In the genomic region with DNA sequence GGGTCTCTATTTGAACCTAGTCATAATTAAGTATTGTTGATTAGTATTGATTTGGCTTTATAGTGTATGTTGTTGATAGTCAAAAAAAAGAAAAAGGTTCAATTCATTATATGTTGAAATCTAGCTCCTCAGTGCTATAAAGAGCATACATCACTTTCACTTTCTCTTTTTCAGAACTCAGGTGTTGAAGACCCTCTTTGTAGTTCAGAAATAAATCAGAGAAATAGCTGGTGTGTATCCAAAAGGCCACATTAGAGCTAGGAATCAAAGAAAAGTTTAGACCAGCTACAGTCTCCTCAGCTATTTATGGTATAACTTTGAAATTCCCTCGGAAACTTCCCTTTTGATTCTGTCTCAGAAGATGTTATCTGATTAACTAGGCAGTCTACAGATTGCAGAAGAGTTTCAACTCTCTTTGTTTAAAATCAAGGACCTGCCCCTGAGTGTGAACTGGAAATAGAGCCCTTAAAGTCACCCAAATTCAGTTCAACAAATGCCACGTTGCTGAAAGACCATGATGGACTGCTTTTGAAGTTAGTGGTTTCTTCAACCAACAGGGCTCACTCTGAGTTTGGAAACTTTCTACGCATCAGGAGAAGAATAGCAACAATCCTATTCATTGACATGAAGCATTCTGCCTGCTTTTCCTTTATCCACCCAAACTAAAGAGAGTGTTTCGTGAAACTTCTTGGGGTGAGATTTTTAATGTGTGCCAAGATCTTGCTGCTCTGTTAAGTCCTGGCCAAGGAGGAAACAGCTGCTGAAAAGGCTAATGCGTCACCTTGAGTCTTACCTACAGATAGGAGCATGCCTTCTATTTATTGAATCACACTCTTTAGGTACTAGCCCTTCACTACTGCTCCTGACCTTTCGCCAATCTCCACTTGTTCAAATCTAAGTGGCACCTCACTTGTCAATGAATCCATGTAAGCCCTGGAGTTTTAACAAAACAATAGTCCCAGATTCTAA, we compare ENCODE assay signal across 11 cellular contexts.
DNase-seq lines count a peak whose midpoint lies in the region; ATAC-seq, FAIRE-seq and TF ChIP-seq lines count a peak whose summit lies in the region.
"Had no signal": no experiment of that assay in that cellular context is flagged by ENCODE, and none has a peak within 500 bp of the region (broad histone marks: within the 10 kb centered on the region; RNA-seq: fewer than 3 reads in every experiment).

No MANE protein-coding gene starts in this region.

- no peak for TF ChIP-seq RAD21 in A549 (conservative IDR thresholded peaks at IDR 0.05 in 1 of 2, IDR thresholded peaks at IDR 0.05 in 1 of 2)

- no peaks in the 10 kb centered on the region for H3F3A ChIP-seq in PC-3 (ENCODE audit: low read length, unreplicated experiment)

- H3K27ac ChIP-seq in A549, result no peak overlapping the region
- no peak overlapping the region for H3K27ac ChIP-seq in PC-3 (ENCODE audit: low read length)
- H3K27ac ChIP-seq: adrenal gland had no signal

- no peaks in the 10 kb centered on the region for H3K9me2 ChIP-seq in PC-3 (replicated peaks; ENCODE audit: low read length)

- no peak for TF ChIP-seq EP300 in A549 (IDR thresholded peaks at IDR 0.05)

- H3K9me3 ChIP-seq in A549 (no peaks in the 10 kb centered on the region), PC-3 (ENCODE audit: low read length) (no peaks in the 10 kb centered on the region)
- H3K9me3 ChIP-seq: adrenal gland had no signal

- CTCF ChIA-PET in A549 (lab: Yijun Ruan, JAX) (no interaction called here), PC-3 (lab: Charles Lee) (no interaction called here)

- no peak overlapping the region for H3K4me3 ChIP-seq in A549
- H3K4me3 ChIP-seq in PC-3 (ENCODE audit: low read length), result peak overlapping the region; percentile 29; the same call in 1 of the 2 replicates
- peak overlapping the region; percentile 32 for H3K4me3 ChIP-seq in fibroblast of villous mesenchyme (ENCODE audit: low read depth, low read length)
- H3K4me3 ChIP-seq: adrenal gland had no signal

- ATAC-seq in A549 (no peak), PC-3 (peak; percentile 13; the same call in 1 of the 2 replicates), GM21515 (IDR thresholded peaks at IDR 0.05; ENCODE audit: unreplicated experiment) (no peak)

- no peaks in the 10 kb centered on the region for H4K20me1 ChIP-seq in PC-3 (ENCODE audit: low read length)

- no TSS peak for BruUV-seq in PC-3 (replicated peaks; lab: Mats Ljungman, UMichigan)

- POLR2A ChIA-PET in A549 (lab: Yijun Ruan, JAX), result no interaction called here
- POLR2A ChIA-PET in PC-3 (lab: Charles Lee; ENCODE audit: unreplicated experiment), result no interaction called here

- H3K36me3 ChIP-seq in PC-3 (ENCODE audit: low read depth, low read length), result no peaks in the 10 kb centered on the region
- H3K36me3 ChIP-seq: adrenal gland had no signal

- 85% methylated on average over 6 of the region's 6 CpGs for WGBS in A549 (ENCODE audit: missing lambda C conversion rate)

- no peaks in the 10 kb centered on the region for H3K27me3 ChIP-seq in PC-3 (ENCODE audit: low read length)
- H3K27me3 ChIP-seq: adrenal gland had no signal

- H3K4me2 ChIP-seq in A549 (peak overlapping the region; percentile 29; the same call in 1 of the 3 replicates), PC-3 (ENCODE audit: low read length) (peak overlapping the region; percentile 61)

- H2AFZ ChIP-seq in PC-3 (ENCODE audit: low read length), result peak overlapping the region; percentile 66

- H3K4me1 ChIP-seq in A549 (no peaks in the 10 kb centered on the region), PC-3 (ENCODE audit: insufficient read depth, low read length) (no peaks in the 10 kb centered on the region)
- H3K4me1 ChIP-seq: adrenal gland had no signal

- intact Hi-C loops in PC-3 (cut with micrococcal nuclease), result no loop called here

- H3K79me2 ChIP-seq in PC-3 (ENCODE audit: low read length), result no peaks in the 10 kb centered on the region

- TF ChIP-seq CTCF in A549 (IDR thresholded peaks at IDR 0.05) (no peak), PC-3 (conservative IDR thresholded peaks at IDR 0.05; ENCODE audit: low read depth, low read length) (no peak), fibroblast of villous mesenchyme (IDR thresholded peaks at IDR 0.05; ENCODE audit: insufficient read depth, low read depth, low read length) (no peak)

- FAIRE-seq in A549 (lab: Jason Lieb, UNC) (no peak), GM12891 (lab: Jason Lieb, UNC) (peak; percentile 68)
- FAIRE-seq: H1 had no signal

- DNase-seq in A549 (ENCODE audit: low read depth in 1 of 2, low spot score in 1 of 2) (no peak), GM12891 (ENCODE audit: insufficient read length, low spot score) (no peak), PC-3 (no peak), fibroblast of villous mesenchyme (ENCODE audit: low read depth) (peak; percentile 17), epidermal melanocyte (ENCODE audit: insufficient read length, low spot score) (no peak), NCI-H526 treated with DMSO at 0.1 percent for 48 hours (lab: John Stamatoyannopoulos, UW) (no peak), NCI-H1105 treated with DMSO at 0.1 percent for 48 hours (lab: John Stamatoyannopoulos, UW) (no peak)
- DNase-seq: adrenal gland, NCI-H1417 had no signal

- no peak overlapping the region for H3K9ac ChIP-seq in PC-3 (ENCODE audit: low read length)

- no peak for TF ChIP-seq POLR2A in A549 (IDR thresholded peaks at IDR 0.05; ENCODE audit: low read length)
- TF ChIP-seq POLR2A in GM12891 (IDR thresholded peaks at IDR 0.05; ENCODE audit: low read depth, low read length), result no peak

TF ChIP-seq in A549, 52 proteins besides CTCF, POLR2A, EP300 and RAD21 (continues in another document):
- no peak for TF ChIP-seq HOXA7 (CRISPR knock-in tag; IDR thresholded peaks at IDR 0.05)
- no peak for TF ChIP-seq POLR2AphosphoS2 (conservative IDR thresholded peaks at IDR 0.05; ENCODE audit: low read length)
- TF ChIP-seq NR3C1 (IDR thresholded peaks at IDR 0.05), result no peak
- TF ChIP-seq CHD4 (IDR thresholded peaks at IDR 0.05; ENCODE audit: borderline replicate concordance), result no peak
- TF ChIP-seq, protein P1, sequence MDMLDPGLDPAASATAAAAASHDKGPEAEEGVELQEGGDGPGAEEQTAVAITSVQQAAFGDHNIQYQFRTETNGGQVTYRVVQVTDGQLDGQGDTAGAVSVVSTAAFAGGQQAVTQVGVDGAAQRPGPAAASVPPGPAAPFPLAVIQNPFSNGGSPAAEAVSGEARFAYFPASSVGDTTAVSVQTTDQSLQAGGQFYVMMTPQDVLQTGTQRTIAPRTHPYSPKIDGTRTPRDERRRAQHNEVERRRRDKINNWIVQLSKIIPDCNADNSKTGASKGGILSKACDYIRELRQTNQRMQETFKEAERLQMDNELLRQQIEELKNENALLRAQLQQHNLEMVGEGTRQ (IDR thresholded peaks at IDR 0.05), result no peak
- no peak for TF ChIP-seq JUNB (IDR thresholded peaks at IDR 0.05)
- no peak for TF ChIP-seq JUN (IDR thresholded peaks at IDR 0.05)
- TF ChIP-seq RNF2 (IDR thresholded peaks at IDR 0.05; ENCODE audit: borderline replicate concordance, low read depth), result no peak
- no peak for TF ChIP-seq NPAS2 (CRISPR knock-in tag; IDR thresholded peaks at IDR 0.05; ENCODE audit: borderline replicate concordance)
- no peak for TF ChIP-seq NFE2L2 (conservative IDR thresholded peaks at IDR 0.05; ENCODE audit: low read length)
- no peak for TF ChIP-seq EHF (CRISPR knock-in tag; IDR thresholded peaks at IDR 0.05)
- no peak for TF ChIP-seq HOXB13 (CRISPR knock-in tag; IDR thresholded peaks at IDR 0.05; ENCODE audit: low read depth)
- TF ChIP-seq TFCP2L1 (CRISPR knock-in tag; IDR thresholded peaks at IDR 0.05), result no peak
- TF ChIP-seq, protein P2, sequence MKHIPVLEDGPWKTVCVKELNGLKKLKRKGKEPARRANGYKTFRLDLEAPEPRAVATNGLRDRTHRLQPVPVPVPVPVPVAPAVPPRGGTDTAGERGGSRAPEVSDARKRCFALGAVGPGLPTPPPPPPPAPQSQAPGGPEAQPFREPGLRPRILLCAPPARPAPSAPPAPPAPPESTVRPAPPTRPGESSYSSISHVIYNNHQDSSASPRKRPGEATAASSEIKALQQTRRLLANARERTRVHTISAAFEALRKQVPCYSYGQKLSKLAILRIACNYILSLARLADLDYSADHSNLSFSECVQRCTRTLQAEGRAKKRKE (CRISPR knock-in tag; IDR thresholded peaks at IDR 0.05; ENCODE audit: low read depth), result no peak
- no peak for TF ChIP-seq HDAC2 (IDR thresholded peaks at IDR 0.05)

TF ChIP-seq in GM12891, 5 proteins besides CTCF, POLR2A, EP300 and RAD21:
- TF ChIP-seq PAX5 (IDR thresholded peaks at IDR 0.05; ENCODE audit: insufficient read depth, low read length, severe bottlenecking) (no peak), POLR2AphosphoS5 (IDR thresholded peaks at IDR 0.05; ENCODE audit: low read depth, low read length) (no peak), SPI1 (IDR thresholded peaks at IDR 0.05; ENCODE audit: low read depth, low read length) (no peak), TAF1 (IDR thresholded peaks at IDR 0.05; ENCODE audit: low read depth, low read length) (no peak), POU2F2 (IDR thresholded peaks at IDR 0.05; ENCODE audit: low read depth, low read length) (no peak)
